ENCODE assay signal across 8 cellular contexts in genomic region chr10:60942604-60943269, GRCh38. TPM values are rescaled to one million over a fixed set of nuclear protein-coding genes. Genes with fewer than 3 reads are reported as not detected.
DNase-seq lines count a peak whose midpoint lies in the region; ATAC-seq and TF ChIP-seq lines count a peak whose summit lies in the region.

No MANE protein-coding gene starts in this region.

- no peak overlapping the region for H3K27ac Mint-ChIP-seq in CD8-positive, alpha-beta T cell
- peak overlapping the region in 1 of 3 donors; percentile 36 for H3K27ac Mint-ChIP-seq in IgD-negative memory B cell

- no peaks in the 10 kb centered on the region for H3K36me3 Mint-ChIP-seq in CD8-positive, alpha-beta T cell
- no peaks in the 10 kb centered on the region for H3K36me3 Mint-ChIP-seq in IgD-negative memory B cell

- no peak for TF ChIP-seq CTCF in CD8-positive, alpha-beta T cell (IDR thresholded peaks at IDR 0.05)
- TF ChIP-seq CTCF in psoas muscle (IDR thresholded peaks at IDR 0.05): no peak

- peaks cover 40% of the 10 kb centered on the region for H3K27me3 Mint-ChIP-seq in CD8-positive, alpha-beta T cell (ENCODE audit: low read depth)
- peaks cover 17% of the 10 kb centered on the region for H3K27me3 Mint-ChIP-seq in IgD-negative memory B cell

- WGBS in adipose tissue, 3 donors: 0 to 2% (median 1%) methylated on average over 13 of the region's 13 CpGs
- under 1% methylated on average over 13 of the region's 13 CpGs for WGBS in right cardiac atrium
- WGBS in psoas muscle, 3 donors: 0 to 1% (median 1%) methylated on average over 13 of the region's 13 CpGs

- H3K9me3 Mint-ChIP-seq in CD8-positive, alpha-beta T cell: no peaks in the 10 kb centered on the region
- H3K9me3 Mint-ChIP-seq in IgD-negative memory B cell: no peaks in the 10 kb centered on the region

- H3K4me1 ChIP-seq in CD8-positive, alpha-beta T cell (ENCODE audit: insufficient read depth, low read length): peaks cover 9% of the 10 kb centered on the region
- no peaks in the 10 kb centered on the region for H3K4me1 ChIP-seq in right cardiac atrium (ENCODE audit: control insufficient read depth, insufficient read depth, low read length)
- peaks cover 43% of the 10 kb centered on the region for H3K4me1 ChIP-seq in psoas muscle

- peak overlapping the region; percentile 58 for H3K4me3 Mint-ChIP-seq in CD8-positive, alpha-beta T cell
- peak overlapping the region; percentile 72 to 91 (median 82) for H3K4me3 Mint-ChIP-seq in IgD-negative memory B cell

- H3K4me1 Mint-ChIP-seq in CD8-positive, alpha-beta T cell (ENCODE audit: low read depth): peaks cover 11% of the 10 kb centered on the region
- peaks cover 6 to 17% (median 15%) of the 10 kb centered on the region in 3 donors for H3K4me1 Mint-ChIP-seq in IgD-negative memory B cell

- no peak for ATAC-seq in CD8-positive, alpha-beta T cell
- ATAC-seq in GM19463 (IDR thresholded peaks at IDR 0.05; ENCODE audit: unreplicated experiment): peak; percentile 47
- peak; percentile 17 to 22 for ATAC-seq in right cardiac atrium
- ATAC-seq in psoas muscle: peak in 1 of 4 donors; percentile 2

- POLR2A ChIA-PET in CD8-positive, alpha-beta T cell (lab: Charles Lee): no interaction called here
- POLR2A ChIA-PET in HEK293T (lab: Yijun Ruan, JAX): interaction anchor here (0.7 to 1.5 kb wide), 4 partner anchors 9 to 118 kb away, joined by 3 to 8 read pairs (median 5); no protein-coding TSS in a partner anchor

- CTCF ChIA-PET in CD8-positive, alpha-beta T cell (lab: Charles Lee): no interaction called here
- CTCF ChIA-PET in HEK293T (lab: Yijun Ruan, JAX): no interaction called here

- no peak overlapping the region for H3K27ac ChIP-seq in CD8-positive, alpha-beta T cell (ENCODE audit: low read depth, low read length)
- H3K27ac ChIP-seq in adipose tissue (ENCODE audit: low read depth, low read length) (peak overlapping the region; percentile 24), right cardiac atrium (ENCODE audit: low read length) (peak overlapping the region; percentile 89), psoas muscle (peak overlapping the region; percentile 99)

- no peaks in the 10 kb centered on the region for H3K9me3 ChIP-seq in CD8-positive, alpha-beta T cell (ENCODE audit: low read length)
- H3K9me3 ChIP-seq in right cardiac atrium (ENCODE audit: control insufficient read depth, low read length) (no peaks in the 10 kb centered on the region), psoas muscle (no peaks in the 10 kb centered on the region)

- H3K36me3 ChIP-seq in CD8-positive, alpha-beta T cell (ENCODE audit: insufficient read depth, low read length): no peaks in the 10 kb centered on the region
- H3K36me3 ChIP-seq in psoas muscle (ENCODE audit: insufficient read depth in 1 of 2, low read depth in 1 of 2): peaks cover 0 to 10% of the 10 kb centered on the region in 2 donors

- intact Hi-C loops in CD8-positive, alpha-beta T cell (cut with DNase I, micrococcal nuclease): no loop called here
- intact Hi-C loops in right cardiac atrium (cut with DNase I) (loop anchor here in 2 of 4 donors (5.0 kb wide), 2 partner anchors 40 to 45 kb away; no protein-coding TSS in a partner anchor), psoas muscle (cut with DNase I) (loop anchor here (5.0 kb wide), 3 partner anchors 40 to 90 kb away; no protein-coding TSS in a partner anchor)

- H3K27me3 ChIP-seq in CD8-positive, alpha-beta T cell (ENCODE audit: insufficient read depth, low read length): peaks cover 18% of the 10 kb centered on the region
- H3K27me3 ChIP-seq in right cardiac atrium (ENCODE audit: control insufficient read depth, insufficient read depth) (no peaks in the 10 kb centered on the region), psoas muscle (ENCODE audit: insufficient read depth in 3 of 3, low read length in 2 of 3) (no peaks in the 10 kb centered on the region)

- H3K4me3 ChIP-seq in CD8-positive, alpha-beta T cell (ENCODE audit: low read depth, low read length): no peak overlapping the region
- H3K4me3 ChIP-seq in right cardiac atrium (ENCODE audit: low read length) (peak overlapping the region; percentile 91), psoas muscle (peak overlapping the region; percentile 90)

- DNase-seq in CD8-positive, alpha-beta T cell: peak in 2 of 7 experiments; percentile 10 to 22
- DNase-seq in right cardiac atrium: peak; percentile 48 to 82 (median 81)
- peak; percentile 36 to 61 for DNase-seq in psoas muscle
- DNase-seq in HEK293T (ENCODE audit: extremely low spot score): no peak
- DNase-seq in NCI-H2081 (lab: John Stamatoyannopoulos, UW): no peak

TF ChIP-seq in HEK293T, 16 proteins besides CTCF, POLR2A, EP300 and RAD21:
- TF ChIP-seq PKNOX1 (IDR thresholded peaks at IDR 0.05): no peak
- no peak for TF ChIP-seq ZNF384 (IDR thresholded peaks at IDR 0.05)
- TF ChIP-seq SP1 (IDR thresholded peaks at IDR 0.05): no peak
- TF ChIP-seq TARDBP (IDR thresholded peaks at IDR 0.05): no peak
- TF ChIP-seq BHLHE40 (IDR thresholded peaks at IDR 0.05; ENCODE audit: borderline replicate concordance): no peak
- no peak for TF ChIP-seq L3MBTL2 (conservative IDR thresholded peaks at IDR 0.05)
- no peak for TF ChIP-seq CTBP1 (IDR thresholded peaks at IDR 0.05; ENCODE audit: borderline replicate concordance)
- TF ChIP-seq FOXA1 (IDR thresholded peaks at IDR 0.05): no peak
- TF ChIP-seq NFRKB (IDR thresholded peaks at IDR 0.05): no peak
- TF ChIP-seq ELF4 (IDR thresholded peaks at IDR 0.05): no peak
- TF ChIP-seq SUZ12 (IDR thresholded peaks at IDR 0.05): no peak
- no peak for TF ChIP-seq HDGF (IDR thresholded peaks at IDR 0.05; ENCODE audit: borderline replicate concordance)
- no peak for TF ChIP-seq FOXK2 (IDR thresholded peaks at IDR 0.05)
- TF ChIP-seq LEF1 (IDR thresholded peaks at IDR 0.05; ENCODE audit: borderline replicate concordance): no peak

RNA-seq across cellular contexts. Expression of gene RHOBTB1, which starts 1.2 kb away (rescaled TPM):
- not detected for total RNA-seq in CD8-positive, alpha-beta T cell
- polyA plus RNA-seq in IgD-negative memory B cell (0.16 TPM), adipose tissue (1 to 10 TPM; 3.5 to 8.4 (median 8.2) TPM), right cardiac atrium (5.8 TPM), psoas muscle (10 to 100 TPM in 2 of 3 donors, 1 to 10 TPM in 1; 1.8 to 28.4 (median 13.6) TPM)
- total RNA-seq in right cardiac atrium (10 to 100 TPM in 2 of 4 donors, 1 to 10 TPM in 2; 9.3 to 13.8 (median 11.0) TPM), psoas muscle (10 to 100 TPM; 20.8 to 47.4 (median 30.7) TPM)

Comparison
In these comparisons a context has a peak if more than half of its experiments do, and no peak if none do; other contexts are left out.
1. DNase-seq: peak in right cardiac atrium (3 of 3) and psoas muscle (2 of 2); none in HEK293T (single experiment) and NCI-H2081 (0 of 2).
2. intact Hi-C loops: an anchor here in psoas muscle (5.0 kb wide); none called in CD8-positive, alpha-beta T cell.